1 cellular context compared by ENCODE assay signal in the genomic region with DNA sequence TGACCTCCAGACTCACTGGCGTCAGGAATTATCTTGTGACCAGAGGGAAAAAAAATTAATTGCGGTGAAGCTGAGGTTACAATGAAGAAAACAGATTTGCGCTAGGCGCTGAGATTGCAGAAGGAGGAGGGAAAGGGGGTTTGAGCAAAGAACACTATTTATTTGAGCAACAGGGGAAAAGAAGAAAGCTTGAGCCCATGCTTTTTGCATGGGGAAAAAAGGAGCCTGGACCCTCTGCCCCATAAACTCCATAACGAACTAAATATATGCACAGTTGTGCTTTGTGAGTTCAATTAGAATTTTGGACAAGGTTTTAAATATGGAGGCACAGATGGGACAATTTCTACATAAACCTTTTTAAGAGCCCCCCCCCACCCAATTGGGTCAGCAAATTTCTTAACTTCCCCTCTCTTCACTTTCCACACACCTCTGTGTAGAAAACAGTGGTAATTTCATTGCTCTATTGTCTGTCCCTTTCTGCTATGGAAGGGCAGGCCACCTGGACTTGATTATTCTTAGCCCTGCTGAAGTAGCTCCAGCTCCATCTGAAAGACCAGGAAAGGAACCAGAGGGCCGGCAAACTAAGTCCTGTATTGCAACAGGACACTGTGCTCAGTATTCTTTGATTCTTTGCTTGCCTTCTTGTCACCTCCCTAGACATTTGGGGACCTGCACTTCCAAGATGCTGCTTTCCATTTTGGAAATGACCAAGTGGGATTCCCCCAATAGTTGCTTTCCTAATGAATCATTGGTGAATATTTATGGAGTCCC.
TF ChIP-seq lines count a peak whose summit lies in the region.

No MANE protein-coding gene starts in this region.

TF ChIP-seq in IMR-90, 13 proteins besides CTCF, POLR2A, EP300 and RAD21:
- no peak for TF ChIP-seq BHLHE40 (IDR thresholded peaks at IDR 0.05; ENCODE audit: low read depth, low read length)
- no peak for TF ChIP-seq MAZ (IDR thresholded peaks at IDR 0.05; ENCODE audit: borderline replicate concordance, low read depth, low read length)
- TF ChIP-seq CHD1 (IDR thresholded peaks at IDR 0.05; ENCODE audit: low read depth, low read length), result no peak
- TF ChIP-seq NFE2L2 (IDR thresholded peaks at IDR 0.05; ENCODE audit: low read depth, low read length), result no peak
- TF ChIP-seq, protein P1, sequence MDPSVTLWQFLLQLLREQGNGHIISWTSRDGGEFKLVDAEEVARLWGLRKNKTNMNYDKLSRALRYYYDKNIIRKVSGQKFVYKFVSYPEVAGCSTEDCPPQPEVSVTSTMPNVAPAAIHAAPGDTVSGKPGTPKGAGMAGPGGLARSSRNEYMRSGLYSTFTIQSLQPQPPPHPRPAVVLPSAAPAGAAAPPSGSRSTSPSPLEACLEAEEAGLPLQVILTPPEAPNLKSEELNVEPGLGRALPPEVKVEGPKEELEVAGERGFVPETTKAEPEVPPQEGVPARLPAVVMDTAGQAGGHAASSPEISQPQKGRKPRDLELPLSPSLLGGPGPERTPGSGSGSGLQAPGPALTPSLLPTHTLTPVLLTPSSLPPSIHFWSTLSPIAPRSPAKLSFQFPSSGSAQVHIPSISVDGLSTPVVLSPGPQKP (IDR thresholded peaks at IDR 0.05; ENCODE audit: borderline replicate concordance, low read depth, low read length), result no peak
- no peak for TF ChIP-seq MAFK (IDR thresholded peaks at IDR 0.05; ENCODE audit: low read depth, low read length)
- TF ChIP-seq, protein P2, sequence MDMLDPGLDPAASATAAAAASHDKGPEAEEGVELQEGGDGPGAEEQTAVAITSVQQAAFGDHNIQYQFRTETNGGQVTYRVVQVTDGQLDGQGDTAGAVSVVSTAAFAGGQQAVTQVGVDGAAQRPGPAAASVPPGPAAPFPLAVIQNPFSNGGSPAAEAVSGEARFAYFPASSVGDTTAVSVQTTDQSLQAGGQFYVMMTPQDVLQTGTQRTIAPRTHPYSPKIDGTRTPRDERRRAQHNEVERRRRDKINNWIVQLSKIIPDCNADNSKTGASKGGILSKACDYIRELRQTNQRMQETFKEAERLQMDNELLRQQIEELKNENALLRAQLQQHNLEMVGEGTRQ (IDR thresholded peaks at IDR 0.05; ENCODE audit: low read depth, low read length), result no peak
- no peak for TF ChIP-seq MXI1 (IDR thresholded peaks at IDR 0.05; ENCODE audit: borderline replicate concordance, low read depth, low read length)
- TF ChIP-seq SMC3 (IDR thresholded peaks at IDR 0.05; ENCODE audit: low read depth, low read length), result no peak
- no peak for TF ChIP-seq RCOR1 (IDR thresholded peaks at IDR 0.05; ENCODE audit: insufficient replicate concordance, low read length)
- no peak for TF ChIP-seq RFX5 (IDR thresholded peaks at IDR 0.05; ENCODE audit: low read depth, low read length)
- TF ChIP-seq FOS (IDR thresholded peaks at IDR 0.05; ENCODE audit: low read depth, low read length), result no peak
- no peak for TF ChIP-seq CEBPB (IDR thresholded peaks at IDR 0.05; ENCODE audit: low read depth, low read length)
